38 cellular contexts compared by ENCODE assay signal in genomic region chr22:38997518-38997917, GRCh38. TPM values are rescaled to one million over a fixed set of nuclear protein-coding genes. Genes with fewer than 3 reads are reported as not detected.
"Had no signal": no experiment of that assay in that cellular context is flagged by ENCODE, and none has a peak within 500 bp of the region (broad histone marks: within the 10 kb centered on the region; RNA-seq: fewer than 3 reads in every experiment).

No MANE protein-coding gene starts in this region.

- H3K9me3 ChIP-seq: ascending aorta had no signal

- H3K36me3 ChIP-seq: ascending aorta, cardiac muscle cell had no signal

- H3K27ac Mint-ChIP-seq: activated CD8-positive, alpha-beta T cell treated with anti-CD3 and anti-CD28 coated beads for 36 hours; activated naive CD8-positive, alpha-beta T cell treated with anti-CD3 and anti-CD28 coated beads for 36 hours; activated T-cell treated with anti-CD3 and anti-CD28 coated beads, Interleukin-2, amount 50 U/mL, for 72 hours; activated T-helper 17 cell treated with anti-CD3 and anti-CD28 coated beads, Interleukin-2, amount 50 U/mL, for 72 hours had no signal

- DNase-seq: activated CD4-positive, alpha-beta T cell treated with anti-CD3 and anti-CD28 coated beads for 1 hour; activated CD4-positive, alpha-beta T cell treated with anti-CD3 and anti-CD28 coated beads for 48 hours; activated CD4-positive, CD25-positive, alpha-beta regulatory T cell; activated CD8-positive, alpha-beta T cell treated with anti-CD3 and anti-CD28 coated beads for 36 hours; activated effector memory CD4-positive, alpha-beta T cell treated with anti-CD3 and anti-CD28 coated beads, Interleukin-2, amount 50 U/mL, for 16 hours; activated naive CD4-positive, alpha-beta T cell; activated naive CD4-positive, alpha-beta T cell treated with anti-CD3 and anti-CD28 coated beads, Interleukin-2, amount 50 U/mL, for 16 hours; activated naive CD8-positive, alpha-beta T cell treated with anti-CD3 and anti-CD28 coated beads for 36 hours; activated T-cell treated with anti-CD3 and anti-CD28 coated beads, Interleukin-2, amount 50 U/mL, for 1 hour; activated T-cell treated with anti-CD3 and anti-CD28 coated beads, Interleukin-2, amount 50 U/mL, for 72 hours; amniotic stem cell; NCI-H1092 treated with DMSO at 0.1 percent for 48 hours; NCI-H1417; NCI-H146; NCI-H187; NCI-H2029 treated with DMSO at 0.1 percent for 48 hours; NCI-H2107; NCI-H2171; NCI-H510A; NCI-H526; NCI-H748 treated with DMSO at 0.1 percent for 48 hours; NK-92 treated with Interleukin-12 subunit alpha and Interleukin-12 subunit beta, amount 100 ng/mL, for 24 hours; PC-3; SIG-M5; T-helper 1 cell; T-helper 2 cell; T-helper 9 cell had no signal

- H3K27me3 Mint-ChIP-seq: activated T-helper 17 cell treated with anti-CD3 and anti-CD28 coated beads, Interleukin-2, amount 50 U/mL, for 72 hours had no signal

- H3K36me3 Mint-ChIP-seq: activated naive CD8-positive, alpha-beta T cell treated with anti-CD3 and anti-CD28 coated beads for 36 hours had no signal

- H3K4me1 Mint-ChIP-seq: activated T-helper 17 cell treated with anti-CD3 and anti-CD28 coated beads, Interleukin-2, amount 50 U/mL, for 72 hours had no signal

- H3K4me3 Mint-ChIP-seq: activated CD8-positive, alpha-beta T cell treated with anti-CD3 and anti-CD28 coated beads for 36 hours; activated naive CD8-positive, alpha-beta T cell treated with anti-CD3 and anti-CD28 coated beads for 36 hours; activated T-cell treated with anti-CD3 and anti-CD28 coated beads, Interleukin-2, amount 50 U/mL, for 72 hours; activated T-helper 17 cell treated with anti-CD3 and anti-CD28 coated beads, Interleukin-2, amount 50 U/mL, for 72 hours had no signal

- H3K9me3 Mint-ChIP-seq: activated T-cell treated with anti-CD3 and anti-CD28 coated beads, Interleukin-2, amount 50 U/mL, for 72 hours; activated T-helper 17 cell treated with anti-CD3 and anti-CD28 coated beads, Interleukin-2, amount 50 U/mL, for 72 hours had no signal

- H3K4me1 ChIP-seq: ascending aorta had no signal

- H3K27ac ChIP-seq: ascending aorta, cardiac muscle cell, RWPE1, VCaP had no signal

- ATAC-seq: activated CD8-positive, alpha-beta T cell treated with anti-CD3 and anti-CD28 coated beads for 36 hours; activated T-cell treated with anti-CD3 and anti-CD28 coated beads, Interleukin-2, amount 50 U/mL, for 72 hours; activated T-helper 17 cell treated with anti-CD3 and anti-CD28 coated beads, Interleukin-2, amount 50 U/mL, for 72 hours; PC-3; Right ventricle myocardium inferior; SK-N-SH treated with all-trans-retinoic acid at 6 μM for 48 hours had no signal

- H3K27me3 ChIP-seq: ascending aorta, cardiac muscle cell had no signal

- H3K4me3 ChIP-seq: ascending aorta, cardiac muscle cell had no signal

- FAIRE-seq: RCC 7860 had no signal

RNA-seq across cellular contexts. Expression of gene APOBEC3A, which starts 40.1 kb away (rescaled TPM):
- total RNA-seq: activated CD8-positive, alpha-beta memory T cell treated with anti-CD3 and anti-CD28 coated beads for 36 hours; activated CD8-positive, alpha-beta T cell treated with anti-CD3 and anti-CD28 coated beads for 36 hours; activated naive CD8-positive, alpha-beta T cell treated with anti-CD3 and anti-CD28 coated beads for 36 hours; activated T-helper 17 cell treated with anti-CD3 and anti-CD28 coated beads, Interleukin-2, amount 50 U/mL, for 72 hours; ascending aorta; cardiac muscle cell; M059J; PC-3; SK-MEL-5 had no signal
- polyA plus RNA-seq: cardiac muscle cell had no signal

RNA-seq across cellular contexts. Expression of gene APOBEC3F, which starts 43.1 kb away (rescaled TPM):
- total RNA-seq: PC-3 had no signal
